In genomic region chr5:138528744-138529469, GRCh38 we compare ENCODE assay signal across 18 cellular contexts. TPM values are rescaled to one million over a fixed set of nuclear protein-coding genes. Genes with fewer than 3 reads are reported as not detected.
DNase-seq lines count a peak whose midpoint lies in the region; ATAC-seq, FAIRE-seq and TF ChIP-seq lines count a peak whose summit lies in the region.
"Had no signal": no experiment of that assay in that cellular context is flagged by ENCODE, and none has a peak within 500 bp of the region (broad histone marks: within the 10 kb centered on the region; RNA-seq: fewer than 3 reads in every experiment).

No MANE protein-coding gene starts in this region.

- H3K4me2 ChIP-seq in HepG2 (ENCODE audit: low read depth, low read length): peak overlapping the region; percentile 12; the same call in 1 of the 2 replicates

- TF ChIP-seq POLR2A in HepG2 (IDR thresholded peaks at IDR 0.05; ENCODE audit: insufficient read depth in 1 of 2, low read depth in 2 of 2, low read length in 2 of 2) (no peak), right lobe of liver (IDR thresholded peaks at IDR 0.05) (no peak), spleen (IDR thresholded peaks at IDR 0.05) (no peak)

- FAIRE-seq in HepG2 (lab: Jason Lieb, UNC): no peak
- FAIRE-seq: GM12892, TTC549 had no signal

- H3K36me3 ChIP-seq in HepG2 (replicated peaks in 1 of 2; ENCODE audit: control insufficient read depth in 1 of 2, insufficient read depth in 2 of 2, low read length in 2 of 2): peaks cover 11 to 40% of the 10 kb centered on the region in 2 experiments
- H3K36me3 ChIP-seq in right lobe of liver: peaks cover 0 to 5% (median under 1%) of the 10 kb centered on the region in 4 donors
- H3K36me3 ChIP-seq in spleen: peaks cover 0 to 79% (median 0%) of the 10 kb centered on the region in 6 donors
- H3K36me3 ChIP-seq: uterus had no signal

- no peaks in the 10 kb centered on the region for H3K9me3 ChIP-seq in HepG2 (ENCODE audit: low read length)
- no peaks in the 10 kb centered on the region for H3K9me3 ChIP-seq in right lobe of liver
- no peaks in the 10 kb centered on the region for H3K9me3 ChIP-seq in spleen
- H3K9me3 ChIP-seq: uterus had no signal

- no peak for TF ChIP-seq RAD21 in HepG2 (CRISPR knock-in tag; IDR thresholded peaks at IDR 0.05)

- H3K27ac Mint-ChIP-seq in activated T-helper 1 cell treated with anti-CD3 and anti-CD28 coated beads, Interleukin-12 subunit alpha, Interleukin-12 subunit beta, Interleukin-2, Interleukin-4 antibody, amounts not matched to agents 30 ng/mL and 10 ng/mL and 1 ng/mL, durations not matched to agents 14 hours and 24 hours and 36 hours: peak overlapping the region; percentile 22
- peak overlapping the region; percentile 50 for H3K27ac Mint-ChIP-seq in memory B cell
- H3K27ac Mint-ChIP-seq: activated CD4-positive, alpha-beta T cell treated with anti-CD3 and anti-CD28 coated beads, Interleukin-2, amount 10 ng/mL, durations not matched to agents 24 days and 14 days; activated naive CD4-positive, alpha-beta T cell treated with anti-CD3 and anti-CD28 coated beads for 36 hours had no signal

- no peak overlapping the region for H3K4me3 Mint-ChIP-seq in activated T-helper 1 cell treated with anti-CD3 and anti-CD28 coated beads, Interleukin-12 subunit alpha, Interleukin-12 subunit beta, Interleukin-2, Interleukin-4 antibody, amounts not matched to agents 30 ng/mL and 10 ng/mL and 1 ng/mL, durations not matched to agents 14 hours and 24 hours and 36 hours
- H3K4me3 Mint-ChIP-seq in memory B cell: no peak overlapping the region
- H3K4me3 Mint-ChIP-seq: activated CD4-positive, alpha-beta T cell treated with anti-CD3 and anti-CD28 coated beads, Interleukin-2, amount 10 ng/mL, durations not matched to agents 24 days and 14 days; activated naive CD4-positive, alpha-beta T cell treated with anti-CD3 and anti-CD28 coated beads for 36 hours had no signal

- TF ChIP-seq EP300 in HepG2 (IDR thresholded peaks at IDR 0.05; ENCODE audit: low read depth in 2 of 2, low read length in 2 of 2) (no peak), HepG2 (CRISPR knock-in tag; IDR thresholded peaks at IDR 0.05; ENCODE audit: borderline replicate concordance) (no peak)

- H3K4me3 ChIP-seq in HepG2 (replicated peaks in 1 of 3; ENCODE audit: insufficient read depth in 1 of 3, low read depth in 2 of 3, low read length in 3 of 3) (no peak overlapping the region), right lobe of liver (no peak overlapping the region), spleen (no peak overlapping the region)
- H3K4me3 ChIP-seq: coronary artery, uterus had no signal

- intact Hi-C loops in HepG2 (cut with micrococcal nuclease; ENCODE audit: unreplicated experiment) (loop anchor here (1.0 kb wide), 1 partner anchor 8 kb away; no protein-coding TSS in a partner anchor), right lobe of liver (cut with DNase I) (no loop called here), spleen (cut with DNase I; ENCODE audit: low total_unique reads) (no loop called here)
- intact Hi-C loops in activated T-helper 1 cell treated with anti-CD3 and anti-CD28 coated beads, Interleukin-12 subunit alpha, Interleukin-12 subunit beta, Interleukin-2, Interleukin-4 antibody, amounts not matched to agents 30 ng/mL and 10 ng/mL and 1 ng/mL, durations not matched to agents 14 hours and 24 hours and 36 hours (cut with micrococcal nuclease): no loop called here

- peaks cover 25% of the 10 kb centered on the region for H3K36me3 Mint-ChIP-seq in activated T-helper 1 cell treated with anti-CD3 and anti-CD28 coated beads, Interleukin-12 subunit alpha, Interleukin-12 subunit beta, Interleukin-2, Interleukin-4 antibody, amounts not matched to agents 30 ng/mL and 10 ng/mL and 1 ng/mL, durations not matched to agents 14 hours and 24 hours and 36 hours (ENCODE audit: low read depth)
- peaks cover 12% of the 10 kb centered on the region for H3K36me3 Mint-ChIP-seq in memory B cell

- DNase-seq in HepG2 (ENCODE audit: low spot score) (no peak), right lobe of liver (no peak), memory B cell (ENCODE audit: low spot score in 2 of 2) (no peak), caudate nucleus (lab: John Stamatoyannopoulos, UW) (no peak), spleen (no peak), hypothalamus (lab: John Stamatoyannopoulos, UW) (no peak)
- DNase-seq in activated T-helper 1 cell treated with anti-CD3 and anti-CD28 coated beads, Interleukin-12 subunit alpha, Interleukin-12 subunit beta, Interleukin-2, Interleukin-4 antibody, amounts not matched to agents 30 ng/mL and 10 ng/mL and 1 ng/mL, durations not matched to agents 14 hours and 24 hours and 36 hours (ENCODE audit: low spot score): no peak
- DNase-seq: activated CD4-positive, alpha-beta T cell treated with anti-CD3 and anti-CD28 coated beads, Interleukin-2, amount 10 ng/mL, durations not matched to agents 24 days and 14 days; activated naive CD4-positive, alpha-beta T cell treated with anti-CD3 and anti-CD28 coated beads for 36 hours; CD8-positive, alpha-beta memory T cell; DMS79; H7; uterus had no signal

- peaks cover 30% of the 10 kb centered on the region for H3K4me1 Mint-ChIP-seq in activated T-helper 1 cell treated with anti-CD3 and anti-CD28 coated beads, Interleukin-12 subunit alpha, Interleukin-12 subunit beta, Interleukin-2, Interleukin-4 antibody, amounts not matched to agents 30 ng/mL and 10 ng/mL and 1 ng/mL, durations not matched to agents 14 hours and 24 hours and 36 hours (ENCODE audit: low read depth)
- H3K4me1 Mint-ChIP-seq in memory B cell: peaks cover 21% of the 10 kb centered on the region
- H3K4me1 Mint-ChIP-seq: neural crest cell had no signal

- no TSS peak for BruUV-seq in HepG2 (replicated peaks; lab: Mats Ljungman, UMichigan)

- no peak for TF ChIP-seq CTCF in HepG2 (CRISPR knock-in tag; IDR thresholded peaks at IDR 0.05)
- TF ChIP-seq CTCF in right lobe of liver (IDR thresholded peaks at IDR 0.05): no peak
- TF ChIP-seq CTCF in spleen (IDR thresholded peaks at IDR 0.05 in 8 of 11, conservative IDR thresholded peaks at IDR 0.05 in 3 of 11): no peak

- no peak for ATAC-seq in HepG2
- ATAC-seq in right lobe of liver: no peak
- ATAC-seq in memory B cell (ENCODE audit: low read depth): no peak
- ATAC-seq in HG02763 (IDR thresholded peaks at IDR 0.05; ENCODE audit: unreplicated experiment): no peak

- H3K79me2 ChIP-seq in HepG2 (ENCODE audit: insufficient read depth, low read length): peaks cover 90% of the 10 kb centered on the region

- CTCF ChIA-PET in HepG2 (lab: Yijun Ruan, JAX; ENCODE audit: low intra/inter-chr PET ratio, low total read pairs): no interaction called here

- WGBS in HepG2 (ENCODE audit: low lambda C conversion rate): 82% methylated on average over 7 of the region's 7 CpGs
- WGBS in right lobe of liver (ENCODE audit: insufficient coverage, low coverage, low lambda C conversion rate, missing lambda C conversion rate): 77% methylated on average over 7 of the region's 7 CpGs
- 85 to 92% (median 86%) methylated on average over 7 of the region's 7 CpGs for WGBS in spleen, 5 donors

- H3K4me1 ChIP-seq in HepG2 (ENCODE audit: insufficient read depth, low read length): peaks cover 69% of the 10 kb centered on the region
- peaks cover 0 to 6% (median 0%) of the 10 kb centered on the region in 4 donors for H3K4me1 ChIP-seq in right lobe of liver
- peaks cover 0 to 81% (median 32%) of the 10 kb centered on the region in 6 donors for H3K4me1 ChIP-seq in spleen

- POLR2A ChIA-PET in HepG2 (lab: Yijun Ruan, JAX): interaction anchor here (1.0 to 2.7 kb wide), 4 partner anchors 15 to 64 kb away, joined by 3 to 20 read pairs (median 4); partner anchors contain the start of genes EGR1 and ETF1

- H2AFZ ChIP-seq in HepG2 (ENCODE audit: low read length): no peak overlapping the region

- no peaks in the 10 kb centered on the region for H3K27me3 Mint-ChIP-seq in activated T-helper 1 cell treated with anti-CD3 and anti-CD28 coated beads, Interleukin-12 subunit alpha, Interleukin-12 subunit beta, Interleukin-2, Interleukin-4 antibody, amounts not matched to agents 30 ng/mL and 10 ng/mL and 1 ng/mL, durations not matched to agents 14 hours and 24 hours and 36 hours (ENCODE audit: insufficient read depth)
- H3K27me3 Mint-ChIP-seq in memory B cell: no peaks in the 10 kb centered on the region
- H3K27me3 Mint-ChIP-seq: activated CD4-positive, alpha-beta T cell treated with anti-CD3 and anti-CD28 coated beads, Interleukin-2, amount 10 ng/mL, durations not matched to agents 24 days and 14 days; CD8-positive, alpha-beta memory T cell had no signal

- in situ Hi-C loops in HepG2 (cut with HindIII; ENCODE audit: extremely low pct_ligation_motif_present, low pct_unique_long_range_greater_than_20kb): no loop called here

- no peaks in the 10 kb centered on the region for H3K27me3 ChIP-seq in HepG2 (ENCODE audit: control insufficient read depth in 1 of 2, insufficient read depth in 2 of 2, low read length in 2 of 2)
- H3K27me3 ChIP-seq in right lobe of liver: no peaks in the 10 kb centered on the region
- no peaks in the 10 kb centered on the region for H3K27me3 ChIP-seq in spleen (replicated peaks in 1 of 7)
- H3K27me3 ChIP-seq: uterus had no signal

- no peaks in the 10 kb centered on the region for H3K9me3 Mint-ChIP-seq in activated T-helper 1 cell treated with anti-CD3 and anti-CD28 coated beads, Interleukin-12 subunit alpha, Interleukin-12 subunit beta, Interleukin-2, Interleukin-4 antibody, amounts not matched to agents 30 ng/mL and 10 ng/mL and 1 ng/mL, durations not matched to agents 14 hours and 24 hours and 36 hours
- no peaks in the 10 kb centered on the region for H3K9me3 Mint-ChIP-seq in memory B cell
- H3K9me3 Mint-ChIP-seq: activated CD4-positive, alpha-beta T cell treated with anti-CD3 and anti-CD28 coated beads, Interleukin-2, amount 10 ng/mL, durations not matched to agents 24 days and 14 days; activated naive CD4-positive, alpha-beta T cell treated with anti-CD3 and anti-CD28 coated beads for 36 hours; CD8-positive, alpha-beta memory T cell; neural crest cell had no signal

- H3K27ac ChIP-seq in HepG2 (ENCODE audit: extremely low read length, insufficient read depth, low read length) (peak overlapping the region; percentile 32), right lobe of liver (no peak overlapping the region), caudate nucleus (ENCODE audit: low read depth, low read length) (no peak overlapping the region), spleen (no peak overlapping the region)
- H3K27ac ChIP-seq: coronary artery, uterus had no signal

- no peak overlapping the region for H3K9ac ChIP-seq in HepG2 (ENCODE audit: insufficient read depth, low read depth, low read length)

- peaks cover 8% of the 10 kb centered on the region for H4K20me1 ChIP-seq in HepG2 (ENCODE audit: insufficient read depth, low read length)

RNA-seq across cellular contexts. Expression of gene ETF1, which starts 14.1 kb away (rescaled TPM):
- total RNA-seq in HepG2 (2016; rRNA removed; fragmentation: Illumina TruSeq; extraction: Trizol): 184 and 270 TPM in 2 replicates
- total RNA-seq in HepG2 (2016; cell fraction: cytosol; rRNA removed; fragmentation: Illumina TruSeq; extraction: Trizol; ENCODE audit: low read depth): 51.8 and 53.7 TPM in 2 replicates
- total RNA-seq in HepG2 (2016; cell fraction: insoluble cytoplasmic fraction; rRNA removed; fragmentation: Illumina TruSeq; extraction: Trizol): 190 and 264 TPM in 2 replicates
- 150 and 153 TPM in 2 replicates for total RNA-seq in HepG2 (2016; cell fraction: membrane; rRNA removed; fragmentation: Illumina TruSeq; extraction: Trizol)
- total RNA-seq in HepG2 (2016; cell fraction: nucleus; rRNA removed; fragmentation: Illumina TruSeq; extraction: Trizol): 90.0 and 98.4 TPM in 2 replicates
- 45.3 and 52.1 TPM in 2 replicates for polyA plus RNA-seq in HepG2 (2011; rRNA removed)
- 30.2 and 38.0 TPM in 2 replicates for polyA plus RNA-seq in HepG2 (2011; cell fraction: cytosol; rRNA removed)
- polyA plus RNA-seq in HepG2 (2011; cell fraction: nucleus; rRNA removed): 22.1 and 27.0 TPM in 2 replicates
- 73.5 and 77.9 TPM in 2 replicates for polyA plus RNA-seq in HepG2 (2012)
- polyA plus RNA-seq in HepG2 (2016; cell fraction: cytosol; fragmentation: Illumina TruSeq; extraction: Trizol; ENCODE audit: low read depth): 58.4 and 64.0 TPM in 2 replicates
- polyA plus RNA-seq in HepG2 (2016; cell fraction: insoluble cytoplasmic fraction; fragmentation: Illumina TruSeq; extraction: Trizol; ENCODE audit: low read depth): 240 and 256 TPM in 2 replicates
- polyA plus RNA-seq in HepG2 (2016; cell fraction: membrane; fragmentation: Illumina TruSeq; extraction: Trizol; ENCODE audit: low read depth): 110 and 111 TPM in 2 replicates
- polyA plus RNA-seq in HepG2 (2016; cell fraction: nucleus; fragmentation: Illumina TruSeq; extraction: Trizol; ENCODE audit: insufficient read depth, low read depth): 129 and 137 TPM in 2 replicates
- 28.2 and 68.1 TPM in 2 replicates for polyA minus RNA-seq in HepG2 (2011; rRNA and poly(A)+ RNA removed; ENCODE audit: low replicate concordance)
- 50.5 and 61.1 TPM in 2 replicates for polyA minus RNA-seq in HepG2 (2011; cell fraction: cytosol; rRNA and poly(A)+ RNA removed)
- polyA minus RNA-seq in HepG2 (2011; cell fraction: nucleus; rRNA and poly(A)+ RNA removed): 51.4 and 66.6 TPM in 2 replicates
- 10 to 100 TPM; 29.5 to 52.1 (median 39.4) TPM for total RNA-seq in right lobe of liver
- 201 and 219 TPM in 2 replicates for total RNA-seq in activated T-helper 1 cell treated with anti-CD3 and anti-CD28 coated beads, Interleukin-12 subunit alpha, Interleukin-12 subunit beta, Interleukin-2, Interleukin-4 antibody, amounts not matched to agents 30 ng/mL and 10 ng/mL and 1 ng/mL, durations not matched to agents 14 hours and 24 hours and 36 hours
- 10 to 100 TPM; 42.7 to 78.8 (median 56.1) TPM for total RNA-seq in spleen
- 10 to 100 TPM; 21.3 to 35.4 (median 23.3) TPM for polyA plus RNA-seq in spleen

RNA-seq across cellular contexts. Expression of gene HSPA9, which starts 46.3 kb away (rescaled TPM):
- total RNA-seq in HepG2 (2016; rRNA removed; fragmentation: Illumina TruSeq; extraction: Trizol): 478 and 735 TPM in 2 replicates
- 60.7 and 67.1 TPM in 2 replicates for total RNA-seq in HepG2 (2016; cell fraction: cytosol; rRNA removed; fragmentation: Illumina TruSeq; extraction: Trizol; ENCODE audit: low read depth)
- 492 and 742 TPM in 2 replicates for total RNA-seq in HepG2 (2016; cell fraction: insoluble cytoplasmic fraction; rRNA removed; fragmentation: Illumina TruSeq; extraction: Trizol)
- 128 and 136 TPM in 2 replicates for total RNA-seq in HepG2 (2016; cell fraction: membrane; rRNA removed; fragmentation: Illumina TruSeq; extraction: Trizol)
- 233 and 239 TPM in 2 replicates for total RNA-seq in HepG2 (2016; cell fraction: nucleus; rRNA removed; fragmentation: Illumina TruSeq; extraction: Trizol)
- polyA plus RNA-seq in HepG2 (2011; rRNA removed): 165 and 187 TPM in 2 replicates
- polyA plus RNA-seq in HepG2 (2011; cell fraction: cytosol; rRNA removed): 153 and 171 TPM in 2 replicates
- 105 and 119 TPM in 2 replicates for polyA plus RNA-seq in HepG2 (2011; cell fraction: nucleus; rRNA removed)
- polyA plus RNA-seq in HepG2 (2012): 281 and 405 TPM in 2 replicates
- 26.8 and 33.1 TPM in 2 replicates for polyA plus RNA-seq in HepG2 (2016; cell fraction: cytosol; fragmentation: Illumina TruSeq; extraction: Trizol; ENCODE audit: low read depth)
- 585 and 612 TPM in 2 replicates for polyA plus RNA-seq in HepG2 (2016; cell fraction: insoluble cytoplasmic fraction; fragmentation: Illumina TruSeq; extraction: Trizol; ENCODE audit: low read depth)
- polyA plus RNA-seq in HepG2 (2016; cell fraction: membrane; fragmentation: Illumina TruSeq; extraction: Trizol; ENCODE audit: low read depth): 74.1 and 78.6 TPM in 2 replicates
- 287 and 304 TPM in 2 replicates for polyA plus RNA-seq in HepG2 (2016; cell fraction: nucleus; fragmentation: Illumina TruSeq; extraction: Trizol; ENCODE audit: insufficient read depth, low read depth)
- polyA minus RNA-seq in HepG2 (2011; rRNA and poly(A)+ RNA removed; ENCODE audit: low replicate concordance): 402 and 449 TPM in 2 replicates
- polyA minus RNA-seq in HepG2 (2011; cell fraction: cytosol; rRNA and poly(A)+ RNA removed): 171 and 204 TPM in 2 replicates
- 196 and 222 TPM in 2 replicates for polyA minus RNA-seq in HepG2 (2011; cell fraction: nucleus; rRNA and poly(A)+ RNA removed)
- total RNA-seq in right lobe of liver: 100 to 1,000 TPM; 198 to 459 (median 229) TPM
- 372 and 383 TPM in 2 replicates for total RNA-seq in activated T-helper 1 cell treated with anti-CD3 and anti-CD28 coated beads, Interleukin-12 subunit alpha, Interleukin-12 subunit beta, Interleukin-2, Interleukin-4 antibody, amounts not matched to agents 30 ng/mL and 10 ng/mL and 1 ng/mL, durations not matched to agents 14 hours and 24 hours and 36 hours
- 100 to 1,000 TPM; 108 to 187 (median 158) TPM for total RNA-seq in spleen
- 10 to 100 TPM; 50.4 to 77.7 (median 62.2) TPM for polyA plus RNA-seq in spleen
